ENCODE assay signal across 1 cellular context in the genomic region with DNA sequence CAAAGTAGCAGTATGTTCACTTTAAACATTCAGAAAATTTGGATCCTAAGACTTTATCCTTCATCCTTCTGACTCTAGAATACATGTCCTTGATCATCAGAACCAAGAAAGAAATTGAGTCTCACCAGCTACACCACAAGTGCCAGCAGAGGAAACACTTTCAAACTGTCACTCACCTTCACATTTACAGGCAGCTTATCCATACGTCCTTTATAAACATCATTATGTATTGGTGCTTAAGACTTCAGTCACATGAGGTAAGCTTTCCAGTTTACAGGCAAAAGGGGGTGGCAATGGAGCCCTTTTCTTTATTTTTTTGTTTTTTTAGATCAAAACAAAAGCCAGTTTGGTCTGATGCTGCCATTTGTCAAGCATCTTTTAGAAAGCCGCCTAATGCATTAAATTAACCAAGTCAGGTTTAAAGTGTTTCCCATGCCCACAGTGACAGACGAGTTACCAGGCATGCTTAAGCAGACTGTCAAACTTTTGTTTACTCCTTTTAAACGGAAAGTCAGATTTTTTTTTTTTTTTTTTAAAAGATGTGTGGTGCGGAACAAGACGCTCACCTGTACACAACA.
TF ChIP-seq lines count a peak whose summit lies in the region.

No MANE protein-coding gene starts in this region.

TF ChIP-seq in HepG2, 621 proteins besides CTCF, POLR2A, EP300 and RAD21 (continued from another document):
- TF ChIP-seq CSRNP1 (CRISPR knock-in tag; IDR thresholded peaks at IDR 0.05) (no peak), ZNF615 (CRISPR knock-in tag; IDR thresholded peaks at IDR 0.05; ENCODE audit: borderline replicate concordance) (0 out of 2 replicates have a peak, but pooled peaks have one; percentile 58), ZNF576 (CRISPR knock-in tag; IDR thresholded peaks at IDR 0.05) (0 out of 2 replicates have a peak, but pooled peaks have one; percentile 13), ZFP91 (CRISPR knock-in tag; IDR thresholded peaks at IDR 0.05; ENCODE audit: borderline replicate concordance) (no peak), RXRB (CRISPR knock-in tag; IDR thresholded peaks at IDR 0.05; ENCODE audit: borderline replicate concordance) (no peak), KLF6 (CRISPR knock-in tag; IDR thresholded peaks at IDR 0.05) (no peak), NFE2L1 (CRISPR knock-in tag; IDR thresholded peaks at IDR 0.05; ENCODE audit: borderline replicate concordance) (no peak), ZNF660 (CRISPR knock-in tag; IDR thresholded peaks at IDR 0.05; ENCODE audit: borderline replicate concordance, low read depth) (no peak), SIN3A (IDR thresholded peaks at IDR 0.05; ENCODE audit: borderline replicate concordance, low read depth, low read length) (0 out of 2 replicates have a peak, but pooled peaks have one; percentile 25), CCAR2 (optimal IDR thresholded peaks at IDR 0.05; ENCODE audit: low read depth, low read length) (no peak), FOSL1 (CRISPR knock-in tag; IDR thresholded peaks at IDR 0.05; ENCODE audit: borderline replicate concordance) (no peak), TBP (CRISPR knock-in tag; IDR thresholded peaks at IDR 0.05) (no peak), JUNB (CRISPR knock-in tag; IDR thresholded peaks at IDR 0.05; ENCODE audit: borderline replicate concordance) (no peak), PCBP2 (optimal IDR thresholded peaks at IDR 0.05; ENCODE audit: low read depth, low read length, poor library complexity, severe bottlenecking) (peak; percentile 23), ATM (IDR thresholded peaks at IDR 0.05; ENCODE audit: borderline replicate concordance) (no peak), ATF4 (CRISPR knock-in tag; IDR thresholded peaks at IDR 0.05) (0 out of 4 replicates have a peak, but pooled peaks of 1 of the 2 experiments have one; percentile 17), ZNF749 (CRISPR knock-in tag; IDR thresholded peaks at IDR 0.05; ENCODE audit: borderline replicate concordance) (0 out of 2 replicates have a peak, but pooled peaks have one; percentile 4), ZNF317 (CRISPR knock-in tag; IDR thresholded peaks at IDR 0.05) (0 out of 2 replicates have a peak, but pooled peaks have one; percentile 30), NFKB2 (CRISPR knock-in tag; IDR thresholded peaks at IDR 0.05; ENCODE audit: borderline replicate concordance) (no peak), ZNF841 (CRISPR knock-in tag; IDR thresholded peaks at IDR 0.05; ENCODE audit: borderline replicate concordance) (no peak), ZNF7 (CRISPR knock-in tag; IDR thresholded peaks at IDR 0.05) (no peak), ZNF468 (CRISPR knock-in tag; IDR thresholded peaks at IDR 0.05) (no peak), ZNF280D (CRISPR knock-in tag; IDR thresholded peaks at IDR 0.05) (0 out of 2 replicates have a peak, but pooled peaks have one; percentile 40), DNMT3B (CRISPR knock-in tag; conservative IDR thresholded peaks at IDR 0.05) (no peak), ATF7 (IDR thresholded peaks at IDR 0.05) (no peak), ATF7 (CRISPR knock-in tag; IDR thresholded peaks at IDR 0.05) (no peak), GFI1 (CRISPR knock-in tag; IDR thresholded peaks at IDR 0.05; ENCODE audit: borderline replicate concordance) (no peak), MIER3 (CRISPR knock-in tag; IDR thresholded peaks at IDR 0.05; ENCODE audit: borderline replicate concordance) (no peak), NAIF1 (CRISPR knock-in tag; IDR thresholded peaks at IDR 0.05; ENCODE audit: borderline replicate concordance) (no peak)
- TF ChIP-seq, protein P1, sequence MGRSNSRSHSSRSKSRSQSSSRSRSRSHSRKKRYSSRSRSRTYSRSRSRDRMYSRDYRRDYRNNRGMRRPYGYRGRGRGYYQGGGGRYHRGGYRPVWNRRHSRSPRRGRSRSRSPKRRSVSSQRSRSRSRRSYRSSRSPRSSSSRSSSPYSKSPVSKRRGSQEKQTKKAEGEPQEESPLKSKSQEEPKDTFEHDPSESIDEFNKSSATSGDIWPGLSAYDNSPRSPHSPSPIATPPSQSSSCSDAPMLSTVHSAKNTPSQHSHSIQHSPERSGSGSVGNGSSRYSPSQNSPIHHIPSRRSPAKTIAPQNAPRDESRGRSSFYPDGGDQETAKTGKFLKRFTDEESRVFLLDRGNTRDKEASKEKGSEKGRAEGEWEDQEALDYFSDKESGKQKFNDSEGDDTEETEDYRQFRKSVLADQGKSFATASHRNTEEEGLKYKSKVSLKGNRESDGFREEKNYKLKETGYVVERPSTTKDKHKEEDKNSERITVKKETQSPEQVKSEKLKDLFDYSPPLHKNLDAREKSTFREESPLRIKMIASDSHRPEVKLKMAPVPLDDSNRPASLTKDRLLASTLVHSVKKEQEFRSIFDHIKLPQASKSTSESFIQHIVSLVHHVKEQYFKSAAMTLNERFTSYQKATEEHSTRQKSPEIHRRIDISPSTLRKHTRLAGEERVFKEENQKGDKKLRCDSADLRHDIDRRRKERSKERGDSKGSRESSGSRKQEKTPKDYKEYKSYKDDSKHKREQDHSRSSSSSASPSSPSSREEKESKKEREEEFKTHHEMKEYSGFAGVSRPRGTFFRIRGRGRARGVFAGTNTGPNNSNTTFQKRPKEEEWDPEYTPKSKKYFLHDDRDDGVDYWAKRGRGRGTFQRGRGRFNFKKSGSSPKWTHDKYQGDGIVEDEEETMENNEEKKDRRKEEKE (IDR thresholded peaks at IDR 0.05): no peak
- TF ChIP-seq, protein P2, sequence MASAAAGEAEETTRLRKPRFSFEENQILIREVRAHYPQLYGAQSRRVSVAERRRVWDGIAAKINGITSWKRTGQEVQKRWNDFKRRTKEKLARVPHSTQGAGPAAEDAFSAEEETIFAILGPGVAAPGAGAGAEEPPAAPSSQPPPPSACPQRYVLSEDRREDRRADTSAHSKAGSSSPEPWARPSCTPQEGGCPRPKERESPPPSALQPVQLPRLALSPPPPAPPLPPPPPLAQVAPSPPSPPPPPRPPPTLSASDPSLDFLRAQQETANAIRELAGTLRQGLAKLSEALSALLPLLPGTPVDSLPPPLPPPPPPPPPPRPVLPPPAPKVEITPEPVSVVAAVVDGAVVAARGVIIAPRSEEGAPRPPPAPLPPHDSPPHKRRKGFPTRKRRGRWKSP (CRISPR knock-in tag; IDR thresholded peaks at IDR 0.05): no peak
